In the genomic region with DNA sequence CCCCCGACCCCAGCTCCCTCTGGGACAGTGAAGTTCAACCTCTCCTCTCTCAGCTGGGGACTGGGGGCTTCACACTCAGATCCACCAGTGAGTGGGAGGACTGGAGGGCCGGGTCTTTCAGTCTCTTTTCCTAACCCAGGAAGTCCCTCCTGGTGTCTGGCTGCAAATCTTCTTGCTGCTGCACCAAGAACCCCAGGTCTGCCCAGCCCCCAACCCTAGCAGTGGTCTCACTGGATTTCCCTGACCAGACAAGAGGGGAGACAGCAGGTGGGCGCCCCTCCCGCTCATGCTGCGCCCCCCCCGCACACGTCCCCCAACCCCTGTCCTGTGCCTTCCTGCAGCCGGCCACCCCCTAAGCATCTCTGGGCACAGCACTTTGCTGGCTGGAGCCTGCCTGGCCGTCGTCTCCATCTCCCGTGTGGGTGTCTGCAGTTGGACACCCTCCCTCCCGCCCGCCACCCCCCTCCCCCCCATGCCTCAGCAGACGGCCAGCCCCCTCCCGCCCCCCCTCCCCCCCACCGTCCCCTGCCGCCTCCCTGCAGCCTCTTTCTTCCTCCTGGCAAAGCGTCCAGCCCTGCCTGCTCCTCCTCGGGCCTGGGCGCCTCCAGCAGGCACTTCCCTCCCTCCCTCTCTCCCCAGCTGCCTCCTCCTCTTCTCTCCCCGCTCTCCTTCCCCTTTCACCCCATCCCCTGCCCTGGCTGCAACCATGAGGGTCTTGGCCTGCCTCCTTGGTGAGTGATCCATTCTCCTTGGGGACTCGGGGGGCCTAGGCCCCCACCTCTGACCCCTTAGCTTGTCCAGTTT, we compare ENCODE assay signal across 8 cellular contexts. TPM values are rescaled to one million over a fixed set of nuclear protein-coding genes. Genes with fewer than 3 reads are reported as not detected.
DNase-seq lines count a peak whose midpoint lies in the region; ATAC-seq and TF ChIP-seq lines count a peak whose summit lies in the region.

A gene (plus strand): TSS at position 553 of the 804 bp plus-strand sequence. CDS start 154 bp downstream, at position 707.

- no peaks in the 10 kb centered on the region for H3K79me2 ChIP-seq in Loucy (ENCODE audit: insufficient read depth, low read length)

- H3K9ac ChIP-seq in Loucy (ENCODE audit: low read depth, low read length, poor library complexity, severe bottlenecking) = no peak within 1 kb of the TSS

- H2AFZ ChIP-seq in Loucy (ENCODE audit: low read length) = no peak within 1 kb of the TSS

- DNase-seq in AG09309 (ENCODE audit: low read depth) (no peak), mucosa of gallbladder (ENCODE audit: low spot score) (no peak), NCI-H446 (lab: John Stamatoyannopoulos, UW) (no peak)
- no peak for DNase-seq in stimulated activated CD4-positive, alpha-beta T cell treated with anti-CD3 and anti-CD28 coated beads, Interleukin-4, amount 100 ng/mL, for 4 hours

- ATAC-seq in HG03469 (IDR thresholded peaks at IDR 0.05; ENCODE audit: unreplicated experiment) (no peak), GM19395 (IDR thresholded peaks at IDR 0.05; ENCODE audit: unreplicated experiment) (no peak)

- peak within 1 kb of the TSS; percentile 40 for H3K4me2 ChIP-seq in Loucy (ENCODE audit: low read depth, low read length, poor library complexity, severe bottlenecking)

- H4K20me1 ChIP-seq in Loucy (ENCODE audit: insufficient read depth, low read length, poor library complexity, severe bottlenecking) = peaks cover 2% of the 10 kb centered on the region

- no peaks in the 10 kb centered on the region for H3K27me3 ChIP-seq in Loucy (ENCODE audit: insufficient read depth, low read length, poor library complexity, severe bottlenecking)

- H3K36me3 ChIP-seq in Loucy (ENCODE audit: insufficient read depth, low read length) = no peaks in the 10 kb centered on the region

- no peak for TF ChIP-seq CTCF in AG09309 (IDR thresholded peaks at IDR 0.05; ENCODE audit: control insufficient read depth, insufficient read depth, low read depth, low read length, missing control alignments)
- TF ChIP-seq CTCF in Loucy (conservative IDR thresholded peaks at IDR 0.05; ENCODE audit: low read length) = no peak

- peak within 1 kb of the TSS; percentile 7 for H3K27ac ChIP-seq in cingulate gyrus (ENCODE audit: low read depth, low read length)

- H3F3A ChIP-seq in Loucy (ENCODE audit: low read depth) = no peaks in the 10 kb centered on the region

- no peaks in the 10 kb centered on the region for H3K9me2 ChIP-seq in Loucy (replicated peaks; ENCODE audit: low read depth, low read length)

- H3K4me3 ChIP-seq in AG09309 (ENCODE audit: control insufficient read depth, low read depth, low read length) = peak within 1 kb of the TSS; percentile 48
- H3K4me3 ChIP-seq in Loucy (ENCODE audit: low read length, poor library complexity, severe bottlenecking) = no peak within 1 kb of the TSS

- H3K4me1 ChIP-seq in Loucy (ENCODE audit: insufficient read depth, low read length, poor library complexity, severe bottlenecking) = peaks cover 19% of the 10 kb centered on the region

- no peaks in the 10 kb centered on the region for H3K9me3 ChIP-seq in Loucy (ENCODE audit: insufficient read depth, low read depth, low read length)

RNA-seq across cellular contexts. Expression of the gene that starts here (rescaled TPM):
- total RNA-seq in mucosa of gallbladder = 49.7 TPM
